In genomic region chr12:50241178-50241577, GRCh38 we compare ENCODE assay signal across 13 cellular contexts. TPM values are rescaled to one million over a fixed set of nuclear protein-coding genes. Genes with fewer than 3 reads are reported as not detected.
A peak's percentile ranks its signal among the peaks of the same experiment; 100 is the strongest.
DNase-seq lines count a peak whose midpoint lies in the region; ATAC-seq and TF ChIP-seq lines count a peak whose summit lies in the region.
"Had no signal": no experiment of that assay in that cellular context is flagged by ENCODE, and none has a peak within 500 bp of the region (broad histone marks: within the 10 kb centered on the region; RNA-seq: fewer than 3 reads in every experiment).

No MANE protein-coding gene starts in this region.

- H3K27ac ChIP-seq in Peyer's patch (peak overlapping the region in 3 of 4 donors; percentile 66 to 84 (median 83)), suprapubic skin (peak overlapping the region; percentile 73)

- H3K4me1 ChIP-seq in Peyer's patch = peaks cover 0 to 59% (median 2%) of the 10 kb centered on the region in 4 donors
- peaks cover 43% of the 10 kb centered on the region for H3K4me1 ChIP-seq in suprapubic skin

- no peaks in the 10 kb centered on the region for H3K27me3 Mint-ChIP-seq in natural killer cell treated with Interleukin-12 subunit alpha and Interleukin-12 subunit beta and Interleukin-15 and Interleukin-18, amount 100 ng/mL, for 72 hours
- H3K27me3 Mint-ChIP-seq: central memory CD8-positive, alpha-beta T cell had no signal

- peaks cover 5% of the 10 kb centered on the region for H3K36me3 Mint-ChIP-seq in natural killer cell treated with Interleukin-12 subunit alpha and Interleukin-12 subunit beta and Interleukin-15 and Interleukin-18, amount 100 ng/mL, for 72 hours

- no peaks in the 10 kb centered on the region for H3K9me3 Mint-ChIP-seq in natural killer cell treated with Interleukin-12 subunit alpha and Interleukin-12 subunit beta and Interleukin-15 and Interleukin-18, amount 100 ng/mL, for 72 hours
- H3K9me3 Mint-ChIP-seq: central memory CD8-positive, alpha-beta T cell had no signal

- H3K4me3 Mint-ChIP-seq in natural killer cell treated with Interleukin-12 subunit alpha and Interleukin-12 subunit beta and Interleukin-15 and Interleukin-18, amount 100 ng/mL, for 72 hours = no peak overlapping the region
- H3K4me3 Mint-ChIP-seq: central memory CD8-positive, alpha-beta T cell had no signal

- H3K4me1 Mint-ChIP-seq in natural killer cell treated with Interleukin-12 subunit alpha and Interleukin-12 subunit beta and Interleukin-15 and Interleukin-18, amount 100 ng/mL, for 72 hours (ENCODE audit: low read depth in 2 of 2) = peaks cover 0 to 10% of the 10 kb centered on the region in 2 donors
- H3K4me1 Mint-ChIP-seq: central memory CD8-positive, alpha-beta T cell had no signal

- peak; percentile 87 for DNase-seq in NCI-H2107 treated with DMSO at 0.1 percent for 48 hours (lab: John Stamatoyannopoulos, UW; ENCODE audit: unreplicated experiment)
- no peak for DNase-seq in NCI-H2107 (lab: John Stamatoyannopoulos, UW)
- no peak for DNase-seq in Peyer's patch
- DNase-seq in left colon = no peak
- DNase-seq in suprapubic skin (ENCODE audit: low spot score in 2 of 2) = no peak
- no peak for DNase-seq in natural killer cell treated with Interleukin-12 subunit alpha and Interleukin-12 subunit beta and Interleukin-15 and Interleukin-18, amount 100 ng/mL, for 72 hours (ENCODE audit: low spot score)
- DNase-seq in SW 1271 (lab: John Stamatoyannopoulos, UW) = no peak
- DNase-seq in putamen (ENCODE audit: low spot score) = no peak
- DNase-seq: ACHN, hippocampal formation, NCI-H524, T-helper 2 cell had no signal

- H3K27ac Mint-ChIP-seq in natural killer cell treated with Interleukin-12 subunit alpha and Interleukin-12 subunit beta and Interleukin-15 and Interleukin-18, amount 100 ng/mL, for 72 hours = no peak overlapping the region

- ATAC-seq in left colon = peak; percentile 89
- ATAC-seq in natural killer cell treated with Interleukin-12 subunit alpha and Interleukin-12 subunit beta and Interleukin-15 and Interleukin-18, amount 100 ng/mL, for 72 hours = no peak

- WGBS in suprapubic skin = 75% methylated on average over 1 of the region's 1 CpG

- no peak overlapping the region for H3K4me3 ChIP-seq in Peyer's patch
- H3K4me3 ChIP-seq in suprapubic skin = no peak overlapping the region

- H3K27me3 ChIP-seq in Peyer's patch (no peaks in the 10 kb centered on the region), suprapubic skin (no peaks in the 10 kb centered on the region)

- TF ChIP-seq POLR2A in Peyer's patch (IDR thresholded peaks at IDR 0.05) (no peak), suprapubic skin (IDR thresholded peaks at IDR 0.05) (no peak)

- no peaks in the 10 kb centered on the region for H3K9me3 ChIP-seq in Peyer's patch
- H3K9me3 ChIP-seq in suprapubic skin = no peaks in the 10 kb centered on the region

- TF ChIP-seq EP300 in suprapubic skin (IDR thresholded peaks at IDR 0.05) = no peak

- no peak for TF ChIP-seq CTCF in Peyer's patch (IDR thresholded peaks at IDR 0.05)
- no peak for TF ChIP-seq CTCF in suprapubic skin (IDR thresholded peaks at IDR 0.05)

- peaks cover 0 to 17% (median 0%) of the 10 kb centered on the region in 3 donors for H3K36me3 ChIP-seq in Peyer's patch
- no peaks in the 10 kb centered on the region for H3K36me3 ChIP-seq in suprapubic skin

- intact Hi-C loops in left colon (cut with DNase I, micrococcal nuclease) = no loop called here

RNA-seq across cellular contexts. Expression of gene LIMA1, which starts 42.1 kb away (rescaled TPM):
- 100 to 1,000 TPM; 253 to 280 (median 274) TPM for total RNA-seq in Peyer's patch
- 100 to 1,000 TPM; 279 to 296 TPM for total RNA-seq in left colon
- 100 to 1,000 TPM in 1 of 4 donors, 10 to 100 TPM in 3; 66.6 to 105 (median 89.6) TPM for total RNA-seq in suprapubic skin
- total RNA-seq in natural killer cell treated with Interleukin-12 subunit alpha and Interleukin-12 subunit beta and Interleukin-15 and Interleukin-18, amount 100 ng/mL, for 72 hours = 10 to 100 TPM; 15.3 to 41.3 TPM
